In the genomic region with DNA sequence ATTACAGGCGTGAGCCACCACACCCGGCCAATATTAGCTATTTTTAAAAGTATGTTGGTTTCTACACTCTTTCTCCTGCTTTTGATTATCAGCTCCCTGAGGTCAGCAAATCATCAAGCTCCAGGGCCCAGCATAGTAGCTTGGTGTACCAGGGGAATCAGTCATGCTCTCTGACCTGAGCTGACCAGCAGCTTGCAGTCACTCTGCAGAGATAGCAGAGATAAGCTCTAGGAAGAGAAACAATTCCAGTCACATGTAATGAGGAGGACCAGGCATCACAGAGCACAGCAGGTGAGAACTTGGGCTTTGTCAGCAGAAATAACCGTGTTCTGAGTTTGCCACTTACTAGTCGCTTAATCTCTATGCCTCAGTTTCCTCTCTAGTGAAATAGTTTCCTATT, we compare ENCODE assay signal across 33 cellular contexts. TPM values are rescaled to one million over a fixed set of nuclear protein-coding genes. Genes with fewer than 3 reads are reported as not detected.
"Had no signal": no experiment of that assay in that cellular context is flagged by ENCODE, and none has a peak within 500 bp of the region (broad histone marks: within the 10 kb centered on the region; RNA-seq: fewer than 3 reads in every experiment).

No MANE protein-coding gene starts in this region.

- H3K36me3 Mint-ChIP-seq: activated CD4-positive, alpha-beta memory T cell treated with anti-CD3 and anti-CD28 coated beads for 36 hours; activated CD8-positive, alpha-beta memory T cell treated with anti-CD3 and anti-CD28 coated beads, Interleukin-2, amount 10 ng/mL, durations not matched to agents 7 days and 5 days; activated naive CD4-positive, alpha-beta T cell treated with anti-CD3 and anti-CD28 coated beads, Interleukin-2, amount 10 ng/mL, durations not matched to agents 7 days and 5 days; activated naive CD4-positive, alpha-beta T cell treated with anti-CD3 and anti-CD28 coated beads, Interleukin-2, amount 50 U/mL, for 72 hours; activated naive CD8-positive, alpha-beta T cell treated with anti-CD3 and anti-CD28 coated beads, Interleukin-2, amount 10 ng/mL, durations not matched to agents 7 days and 5 days; brain had no signal

- H3K4me1 ChIP-seq: ascending aorta, breast epithelium, esophagus muscularis mucosa, gastroesophageal sphincter had no signal

- H3K36me3 ChIP-seq: ascending aorta, breast epithelium, cardiac muscle cell, esophagus muscularis mucosa, gastroesophageal sphincter had no signal

- ATAC-seq: activated CD4-positive, alpha-beta T cell treated with anti-CD3 and anti-CD28 coated beads for 36 hours; activated CD8-positive, alpha-beta memory T cell treated with anti-CD3 and anti-CD28 coated beads, Interleukin-2, amount 10 ng/mL, durations not matched to agents 7 days and 5 days; activated CD8-positive, alpha-beta T cell treated with anti-CD3 and anti-CD28 coated beads, Interleukin-2, amount 10 ng/mL, durations not matched to agents 7 days and 5 days; activated naive CD4-positive, alpha-beta T cell treated with anti-CD3 and anti-CD28 coated beads, Interleukin-2, amount 50 U/mL, for 72 hours; effector memory CD8-positive, alpha-beta T cell; gastroesophageal sphincter had no signal

- DNase-seq: activated CD4-positive, alpha-beta memory T cell treated with anti-CD3 and anti-CD28 coated beads for 36 hours; activated CD4-positive, alpha-beta T cell treated with anti-CD3 and anti-CD28 coated beads for 36 hours; activated CD4-positive, alpha-beta T cell treated with anti-CD3 and anti-CD28 coated beads, Interleukin-2, amount 10 ng/mL, durations not matched to agents 24 days and 14 days; activated CD4-positive, CD25-positive, alpha-beta regulatory T cell; activated CD4-positive, CD25-positive, alpha-beta regulatory T cell treated with anti-CD3 and anti-CD28 coated beads, Interleukin-2, amount 50 U/mL, for 72 hours; activated CD8-positive, alpha-beta memory T cell treated with anti-CD3 and anti-CD28 coated beads, Interleukin-2, amount 10 ng/mL, durations not matched to agents 7 days and 5 days; activated CD8-positive, alpha-beta memory T cell treated with anti-CD3 and anti-CD28 coated beads, Interleukin-2, amount 50 U/mL, for 4 hours; activated CD8-positive, alpha-beta T cell treated with anti-CD3 and anti-CD28 coated beads, Interleukin-2, amount 10 ng/mL, durations not matched to agents 7 days and 5 days; activated effector memory CD4-positive, alpha-beta T cell treated with anti-CD3 and anti-CD28 coated beads, Interleukin-2, amount 50 U/mL, for 16 hours; activated naive CD4-positive, alpha-beta T cell; activated naive CD4-positive, alpha-beta T cell treated with anti-CD3 and anti-CD28 coated beads, Interleukin-2, amount 10 ng/mL, durations not matched to agents 7 days and 5 days; activated naive CD8-positive, alpha-beta T cell treated with anti-CD3 and anti-CD28 coated beads, Interleukin-2, amount 10 ng/mL, durations not matched to agents 7 days and 5 days; activated T-cell treated with anti-CD3 and anti-CD28 coated beads, Interleukin-2, amount 50 U/mL, for 1 hour; activated T-cell treated with anti-CD3 and anti-CD28 coated beads, Interleukin-2, amount 50 U/mL, for 48 hours; cortex of kidney; dermis blood vessel endothelial cell; effector CD4-positive, alpha-beta T cell; effector memory CD8-positive, alpha-beta T cell; erythroblast; foreskin melanocyte; T-helper 2 cell had no signal

- H3K4me3 Mint-ChIP-seq: activated CD4-positive, alpha-beta memory T cell treated with anti-CD3 and anti-CD28 coated beads for 36 hours; activated CD4-positive, alpha-beta T cell treated with anti-CD3 and anti-CD28 coated beads for 36 hours; activated CD4-positive, alpha-beta T cell treated with anti-CD3 and anti-CD28 coated beads, Interleukin-2, amount 10 ng/mL, durations not matched to agents 24 days and 14 days; activated CD8-positive, alpha-beta memory T cell treated with anti-CD3 and anti-CD28 coated beads, Interleukin-2, amount 10 ng/mL, durations not matched to agents 7 days and 5 days; activated CD8-positive, alpha-beta T cell treated with anti-CD3 and anti-CD28 coated beads, Interleukin-2, amount 10 ng/mL, durations not matched to agents 7 days and 5 days; activated naive CD4-positive, alpha-beta T cell treated with anti-CD3 and anti-CD28 coated beads, Interleukin-2, amount 10 ng/mL, durations not matched to agents 7 days and 5 days; activated naive CD8-positive, alpha-beta T cell treated with anti-CD3 and anti-CD28 coated beads, Interleukin-2, amount 10 ng/mL, durations not matched to agents 7 days and 5 days; activated T-helper 1 cell treated with anti-CD3 and anti-CD28 coated beads, Interleukin-12 subunit alpha, Interleukin-12 subunit beta, Interleukin-2, Interleukin-4 antibody, amounts not matched to agents 30 ng/mL and 10 ng/mL and 1 ng/mL, durations not matched to agents 14 hours and 24 hours and 36 hours; brain; central memory CD8-positive, alpha-beta T cell; effector memory CD8-positive, alpha-beta T cell had no signal

- H3K4me3 ChIP-seq: ascending aorta, breast epithelium, cardiac muscle cell, esophagus muscularis mucosa, gastroesophageal sphincter had no signal

- H3K27me3 Mint-ChIP-seq: activated CD4-positive, alpha-beta T cell treated with anti-CD3 and anti-CD28 coated beads for 36 hours had no signal

- FAIRE-seq: colon had no signal

- H3K9me3 ChIP-seq: ascending aorta, breast epithelium, esophagus muscularis mucosa, gastroesophageal sphincter had no signal

- H3K9me3 Mint-ChIP-seq: activated CD4-positive, alpha-beta memory T cell treated with anti-CD3 and anti-CD28 coated beads for 36 hours; activated CD4-positive, alpha-beta T cell treated with anti-CD3 and anti-CD28 coated beads, Interleukin-2, amount 10 ng/mL, durations not matched to agents 24 days and 14 days; activated naive CD4-positive, alpha-beta T cell treated with anti-CD3 and anti-CD28 coated beads, Interleukin-2, amount 10 ng/mL, durations not matched to agents 7 days and 5 days; activated naive CD4-positive, alpha-beta T cell treated with anti-CD3 and anti-CD28 coated beads, Interleukin-2, amount 50 U/mL, for 72 hours; activated naive CD8-positive, alpha-beta T cell treated with anti-CD3 and anti-CD28 coated beads, Interleukin-2, amount 10 ng/mL, durations not matched to agents 7 days and 5 days; activated T-helper 1 cell treated with anti-CD3 and anti-CD28 coated beads, Interleukin-12 subunit alpha, Interleukin-12 subunit beta, Interleukin-2, Interleukin-4 antibody, amounts not matched to agents 30 ng/mL and 10 ng/mL and 1 ng/mL, durations not matched to agents 14 hours and 24 hours and 36 hours; activated T-helper 2 cell treated with anti-CD3 and anti-CD28 coated beads, Interferon-gamma antibody, Interleukin-2, Interleukin-4, amounts not matched to agents 10 μg/mL and 5 μg/mL and 100 μg/mL, durations not matched to agents 14 hours and 24 hours and 36 hours; brain; central memory CD8-positive, alpha-beta T cell; effector memory CD8-positive, alpha-beta T cell had no signal

- H3K27me3 ChIP-seq: ascending aorta, breast epithelium had no signal

- H3K4me1 Mint-ChIP-seq: activated CD4-positive, alpha-beta T cell treated with anti-CD3 and anti-CD28 coated beads for 36 hours; activated CD4-positive, alpha-beta T cell treated with anti-CD3 and anti-CD28 coated beads, Interleukin-2, amount 10 ng/mL, durations not matched to agents 24 days and 14 days; activated CD8-positive, alpha-beta memory T cell treated with anti-CD3 and anti-CD28 coated beads, Interleukin-2, amount 10 ng/mL, durations not matched to agents 7 days and 5 days; activated naive CD4-positive, alpha-beta T cell treated with anti-CD3 and anti-CD28 coated beads, Interleukin-2, amount 10 ng/mL, durations not matched to agents 7 days and 5 days; activated naive CD8-positive, alpha-beta T cell treated with anti-CD3 and anti-CD28 coated beads, Interleukin-2, amount 10 ng/mL, durations not matched to agents 7 days and 5 days; central memory CD8-positive, alpha-beta T cell had no signal

- H3K27ac Mint-ChIP-seq: activated CD4-positive, alpha-beta memory T cell treated with anti-CD3 and anti-CD28 coated beads for 36 hours; activated CD4-positive, alpha-beta T cell treated with anti-CD3 and anti-CD28 coated beads for 36 hours; activated CD4-positive, alpha-beta T cell treated with anti-CD3 and anti-CD28 coated beads, Interleukin-2, amount 10 ng/mL, durations not matched to agents 24 days and 14 days; activated CD8-positive, alpha-beta memory T cell treated with anti-CD3 and anti-CD28 coated beads, Interleukin-2, amount 10 ng/mL, durations not matched to agents 7 days and 5 days; activated CD8-positive, alpha-beta T cell treated with anti-CD3 and anti-CD28 coated beads, Interleukin-2, amount 10 ng/mL, durations not matched to agents 7 days and 5 days; activated naive CD4-positive, alpha-beta T cell treated with anti-CD3 and anti-CD28 coated beads, Interleukin-2, amount 10 ng/mL, durations not matched to agents 7 days and 5 days; activated naive CD4-positive, alpha-beta T cell treated with anti-CD3 and anti-CD28 coated beads, Interleukin-2, amount 50 U/mL, for 72 hours; activated naive CD8-positive, alpha-beta T cell treated with anti-CD3 and anti-CD28 coated beads, Interleukin-2, amount 10 ng/mL, durations not matched to agents 7 days and 5 days; activated T-helper 1 cell treated with anti-CD3 and anti-CD28 coated beads, Interleukin-12 subunit alpha, Interleukin-12 subunit beta, Interleukin-2, Interleukin-4 antibody, amounts not matched to agents 30 ng/mL and 10 ng/mL and 1 ng/mL, durations not matched to agents 14 hours and 24 hours and 36 hours; activated T-helper 2 cell treated with anti-CD3 and anti-CD28 coated beads, Interferon-gamma antibody, Interleukin-2, Interleukin-4, amounts not matched to agents 10 μg/mL and 5 μg/mL and 100 μg/mL, durations not matched to agents 14 hours and 24 hours and 36 hours; brain; effector memory CD8-positive, alpha-beta T cell had no signal

- H3K27ac ChIP-seq: ascending aorta, breast epithelium, cardiac muscle cell, esophagus muscularis mucosa, gastroesophageal sphincter had no signal

RNA-seq across cellular contexts. Expression of gene PLEKHD1, which starts 8.5 kb away (rescaled TPM):
- total RNA-seq: activated T-helper 1 cell treated with anti-CD3 and anti-CD28 coated beads, Interleukin-12 subunit alpha, Interleukin-12 subunit beta, Interleukin-2, Interleukin-4 antibody, amounts not matched to agents 30 ng/mL and 10 ng/mL and 1 ng/mL, durations not matched to agents 14 hours and 24 hours and 36 hours; ascending aorta; dermis blood vessel endothelial cell; fibroblast of villous mesenchyme had no signal
